In genomic region chrX:44072631-44073030, GRCh38 we compare ENCODE assay signal across 16 cellular contexts.
"Had no signal": no experiment of that assay in that cellular context is flagged by ENCODE, and none has a peak within 500 bp of the region (broad histone marks: within the 10 kb centered on the region; RNA-seq: fewer than 3 reads in every experiment).

No MANE protein-coding gene starts in this region.

- H3K4me1 Mint-ChIP-seq: activated CD4-positive, alpha-beta T cell treated with anti-CD3 and anti-CD28 coated beads, Interleukin-2, amount 10 ng/mL, durations not matched to agents 7 days and 5 days; naive B cell; neural progenitor cell had no signal

- H3K27me3 Mint-ChIP-seq: activated CD4-positive, alpha-beta T cell treated with anti-CD3 and anti-CD28 coated beads, Interleukin-2, amount 10 ng/mL, durations not matched to agents 7 days and 5 days; stimulated activated naive CD8-positive, alpha-beta T cell treated with anti-CD3 and anti-CD28 coated beads, Interleukin-15, Interleukin-2, amounts not matched to agents 100 ng/mL and 50 ng/mL, for 24 hours; type B pancreatic cell had no signal

- H3K27me3 ChIP-seq: ascending aorta, neural progenitor cell, suprapubic skin had no signal

- H3K4me3 Mint-ChIP-seq: activated CD4-positive, alpha-beta T cell treated with anti-CD3 and anti-CD28 coated beads, Interleukin-2, amount 10 ng/mL, durations not matched to agents 7 days and 5 days; activated T-helper 1 cell treated with anti-CD3 and anti-CD28 coated beads, Interleukin-12 subunit alpha, Interleukin-12 subunit beta, Interleukin-2, Interleukin-4 antibody, amounts not matched to agents 30 ng/mL and 10 ng/mL and 1 ng/mL, durations not matched to agents 14 hours and 24 hours and 36 hours; naive B cell; neural progenitor cell; stimulated activated naive CD8-positive, alpha-beta T cell treated with anti-CD3 and anti-CD28 coated beads, Interleukin-15, Interleukin-2, amounts not matched to agents 100 ng/mL and 50 ng/mL, for 24 hours; type B pancreatic cell had no signal

- H3K4me3 ChIP-seq: ascending aorta, left ventricle myocardium inferior, neural progenitor cell, psoas muscle, right lobe of liver, spleen, suprapubic skin had no signal

- H3K27ac ChIP-seq: ascending aorta, left ventricle myocardium inferior, neural progenitor cell, psoas muscle, right lobe of liver, spleen, suprapubic skin had no signal

- H3K9ac ChIP-seq: neural progenitor cell had no signal

- H3K4me1 ChIP-seq: ascending aorta, left ventricle myocardium inferior, neural progenitor cell, psoas muscle, spleen, suprapubic skin had no signal

- H3K4me2 ChIP-seq: neural progenitor cell had no signal

- H2AFZ ChIP-seq: neural progenitor cell had no signal

- H3K27ac Mint-ChIP-seq: activated CD4-positive, alpha-beta T cell treated with anti-CD3 and anti-CD28 coated beads, Interleukin-2, amount 10 ng/mL, durations not matched to agents 7 days and 5 days; activated T-helper 1 cell treated with anti-CD3 and anti-CD28 coated beads, Interleukin-12 subunit alpha, Interleukin-12 subunit beta, Interleukin-2, Interleukin-4 antibody, amounts not matched to agents 30 ng/mL and 10 ng/mL and 1 ng/mL, durations not matched to agents 14 hours and 24 hours and 36 hours; naive B cell; neural progenitor cell; stimulated activated naive CD8-positive, alpha-beta T cell treated with anti-CD3 and anti-CD28 coated beads, Interleukin-15, Interleukin-2, amounts not matched to agents 100 ng/mL and 50 ng/mL, for 24 hours; type B pancreatic cell had no signal

- ATAC-seq: psoas muscle, right lobe of liver had no signal

- DNase-seq: activated CD4-positive, alpha-beta T cell treated with anti-CD3 and anti-CD28 coated beads, Interleukin-2, amount 10 ng/mL, durations not matched to agents 7 days and 5 days; activated CD4-positive, CD25-positive, alpha-beta regulatory T cell; activated naive CD4-positive, alpha-beta T cell treated with Interleukin-2 at 50 U/mL for 16 hours; erythroblast; kidney; left ventricle myocardium inferior; naive B cell; psoas muscle; right lobe of liver; spleen had no signal

- H3K36me3 Mint-ChIP-seq: naive B cell, neural progenitor cell, type B pancreatic cell had no signal

- H3K36me3 ChIP-seq: ascending aorta, left ventricle myocardium inferior, neural progenitor cell, right lobe of liver, spleen, suprapubic skin had no signal

- H3K9me3 Mint-ChIP-seq: activated CD4-positive, alpha-beta T cell treated with anti-CD3 and anti-CD28 coated beads, Interleukin-2, amount 10 ng/mL, durations not matched to agents 7 days and 5 days; activated T-helper 1 cell treated with anti-CD3 and anti-CD28 coated beads, Interleukin-12 subunit alpha, Interleukin-12 subunit beta, Interleukin-2, Interleukin-4 antibody, amounts not matched to agents 30 ng/mL and 10 ng/mL and 1 ng/mL, durations not matched to agents 14 hours and 24 hours and 36 hours; neural progenitor cell had no signal

- H3K9me3 ChIP-seq: ascending aorta, left ventricle myocardium inferior, psoas muscle, right lobe of liver, spleen, suprapubic skin had no signal
